ENCODE assay signal across 9 cellular contexts in the genomic region with DNA sequence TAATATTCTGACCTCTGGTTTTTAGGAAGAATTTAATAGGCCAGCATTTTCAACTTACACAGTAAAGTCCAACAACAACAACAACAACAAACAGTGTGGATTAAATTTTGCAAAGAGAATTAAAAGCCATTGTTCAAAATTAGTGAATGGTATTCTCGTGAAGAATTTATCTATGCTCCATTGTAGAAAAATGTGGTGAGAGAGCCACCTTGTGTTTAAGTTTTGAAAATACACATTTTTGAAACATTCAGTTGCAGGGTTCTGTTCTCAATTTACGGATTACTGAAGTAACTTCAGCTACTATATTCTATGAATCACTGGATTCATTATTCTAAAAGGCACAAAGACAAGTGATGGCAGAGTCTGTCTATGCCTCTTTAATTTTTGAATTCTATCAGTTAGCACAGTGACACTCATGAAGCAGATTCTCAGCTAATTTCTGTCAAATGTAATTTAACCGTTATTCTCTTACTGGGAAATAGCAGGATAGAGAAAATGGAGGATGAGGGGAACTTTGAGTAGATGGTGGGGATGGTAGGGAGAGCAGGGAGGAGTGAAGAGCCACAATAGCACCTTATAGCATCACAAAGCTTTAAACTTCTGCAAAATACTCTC. TPM values are rescaled to one million over a fixed set of nuclear protein-coding genes. Genes with fewer than 3 reads are reported as not detected.
DNase-seq lines count a peak whose midpoint lies in the region; ATAC-seq and TF ChIP-seq lines count a peak whose summit lies in the region.
"Had no signal": no experiment of that assay in that cellular context is flagged by ENCODE, and none has a peak within 500 bp of the region (broad histone marks: within the 10 kb centered on the region; RNA-seq: fewer than 3 reads in every experiment).

No MANE protein-coding gene starts in this region.

- no peak overlapping the region for H3K4me3 ChIP-seq in gastrocnemius medialis
- H3K4me3 ChIP-seq: BLaER1 treated with 17β-estradiol and CSF1 and Interleukin-3, amounts not matched to agents 10 nM and 100 nM had no signal

- H3K36me3 ChIP-seq in gastrocnemius medialis: no peaks in the 10 kb centered on the region
- H3K36me3 ChIP-seq: BLaER1 treated with 17β-estradiol and CSF1 and Interleukin-3, amounts not matched to agents 10 nM and 100 nM had no signal

- intact Hi-C loops in gastrocnemius medialis (cut with DNase I; ENCODE audit: low total_unique reads): loop anchor here (1.0 to 10.0 kb wide), 5 partner anchors 344 to 910 kb away; a partner anchor contains a TSS

- DNase-seq in NCI-H1417 (lab: John Stamatoyannopoulos, UW) (peak; percentile 5 to 59 (median 59)), NCI-H1417 treated with DMSO at 0.1 percent for 48 hours (lab: John Stamatoyannopoulos, UW) (no peak), SHP77 (lab: John Stamatoyannopoulos, UW) (peak; percentile 34 to 42), foreskin keratinocyte (peak in 1 of 2 donors; percentile 38), gastrocnemius medialis (no peak)

- TF ChIP-seq POLR2A in gastrocnemius medialis (IDR thresholded peaks at IDR 0.05): no peak

- TF ChIP-seq CTCF in foreskin keratinocyte (conservative IDR thresholded peaks at IDR 0.05): peak; percentile 71
- TF ChIP-seq CTCF in gastrocnemius medialis (IDR thresholded peaks at IDR 0.05 in 4 of 5, conservative IDR thresholded peaks at IDR 0.05 in 1 of 5): peak; percentile 52 to 60 (median 58)

- H3K4me1 ChIP-seq in foreskin keratinocyte (no peaks in the 10 kb centered on the region), gastrocnemius medialis (peaks cover 6% of the 10 kb centered on the region in 2 donors)

- H3K27ac ChIP-seq in foreskin keratinocyte (no peak overlapping the region), gastrocnemius medialis (no peak overlapping the region)
- H3K27ac ChIP-seq: BLaER1 treated with 17β-estradiol and CSF1 and Interleukin-3, amounts not matched to agents 10 nM and 100 nM had no signal

- H3K27me3 ChIP-seq in foreskin keratinocyte (no peaks in the 10 kb centered on the region), gastrocnemius medialis (no peaks in the 10 kb centered on the region)
- H3K27me3 ChIP-seq: BLaER1 treated with 17β-estradiol and CSF1 and Interleukin-3, amounts not matched to agents 10 nM and 100 nM had no signal

- in situ Hi-C loops in gastrocnemius medialis (cut with MboI; ENCODE audit: low sequenced_read_pairs in 4 of 4): loop anchor here (10.0 to 25.0 kb wide), 4 partner anchors 343 to 905 kb away; a partner anchor contains a TSS

- no peaks in the 10 kb centered on the region for H3K9me3 ChIP-seq in gastrocnemius medialis

- ATAC-seq in HG03565 (IDR thresholded peaks at IDR 0.05; ENCODE audit: unreplicated experiment) (peak; percentile 56), foreskin keratinocyte (peak; percentile 57), gastrocnemius medialis (no peak), GM18861 (IDR thresholded peaks at IDR 0.05; ENCODE audit: unreplicated experiment) (no peak), GM21447 (IDR thresholded peaks at IDR 0.05; ENCODE audit: unreplicated experiment) (no peak)

RNA-seq across cellular contexts. Expression of a gene that starts 11.0 kb away (rescaled TPM):
- total RNA-seq in foreskin keratinocyte (2.0 and 2.8 TPM in 2 replicates), gastrocnemius medialis (1 to 10 TPM in 1 of 4 donors, under 1 TPM in 3; 0.13 to 1.1 (median 0.65) TPM)
- polyA plus RNA-seq in foreskin keratinocyte: 1.2 and 1.8 TPM in 2 replicates

RNA-seq across cellular contexts. Expression of a gene that starts 44.1 kb away (rescaled TPM):
- total RNA-seq in foreskin keratinocyte (10.2 and 11.3 TPM in 2 replicates), gastrocnemius medialis (100 to 1,000 TPM; 231 to 290 (median 243) TPM)
- 7.0 and 7.6 TPM in 2 replicates for polyA plus RNA-seq in foreskin keratinocyte

Comparison
In these comparisons a context has a peak if more than half of its experiments do, and no peak if none do; other contexts are left out.
1. DNase-seq: peak in NCI-H1417 (3 of 3) and SHP77 (2 of 2); none in NCI-H1417 treated with DMSO at 0.1 percent for 48 hours (single experiment) and gastrocnemius medialis (0 of 2).
2. ATAC-seq: peak in HG03565 (single experiment) and foreskin keratinocyte (single experiment); none in gastrocnemius medialis (0 of 2), GM18861 (single experiment) and GM21447 (single experiment).
3. RNA of a gene that starts 44.1 kb away (total RNA-seq): 231 to 290 TPM in gastrocnemius medialis; 10.2 to 11.3 TPM in foreskin keratinocyte; every median in the first group is over 10 times any median in the second.